Comparison of ENCODE assay signal across 10 cellular contexts in the genomic region with DNA sequence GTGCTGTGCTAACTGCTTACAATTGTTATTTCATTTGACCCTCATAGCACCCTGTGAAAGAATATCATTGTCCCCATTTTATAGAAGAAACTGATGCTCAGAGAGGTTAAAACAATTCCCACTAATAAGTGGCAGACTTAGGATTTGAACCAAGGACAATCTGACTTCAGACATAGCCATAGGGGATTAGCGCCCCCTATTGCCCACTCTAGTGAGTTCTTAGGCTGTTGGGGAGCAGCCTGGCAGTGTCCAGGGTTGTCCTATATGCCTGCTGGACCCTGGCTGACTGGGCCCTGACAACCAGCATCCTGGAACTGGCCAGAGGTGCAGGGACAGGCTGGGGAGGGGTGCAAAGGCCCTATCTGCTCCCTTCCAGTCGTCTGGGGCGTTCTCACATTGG. TPM values are rescaled to one million over a fixed set of nuclear protein-coding genes. Genes with fewer than 3 reads are reported as not detected.
DNase-seq lines count a peak whose midpoint lies in the region; ATAC-seq lines count a peak whose summit lies in the region.
"Had no signal": no experiment of that assay in that cellular context is flagged by ENCODE, and none has a peak within 500 bp of the region (broad histone marks: within the 10 kb centered on the region; RNA-seq: fewer than 3 reads in every experiment).

No MANE protein-coding gene starts in this region.

- DNase-seq in NCI-H2227 (lab: John Stamatoyannopoulos, UW; ENCODE audit: unreplicated experiment) (peak; percentile 3), NCI-H2227 treated with DMSO at 0.1 percent for 48 hours (lab: John Stamatoyannopoulos, UW) (no peak), HuH-7 (ENCODE audit: low spot score) (peak; percentile 49), lung microvascular endothelial cell (ENCODE audit: low read depth in 2 of 2) (peak; percentile 48 to 55), putamen (ENCODE audit: low spot score) (no peak)
- peak; percentile 28 for DNase-seq in activated CD4-positive, alpha-beta memory T cell treated with anti-CD3 and anti-CD28 coated beads, Interleukin-2, amount 10 ng/mL, durations not matched to agents 7 days and 5 days

- H3K4me3 Mint-ChIP-seq in activated CD4-positive, alpha-beta memory T cell treated with anti-CD3 and anti-CD28 coated beads, Interleukin-2, amount 10 ng/mL, durations not matched to agents 7 days and 5 days, result no peak overlapping the region
- H3K4me3 Mint-ChIP-seq: CD4-positive, CD25-positive, alpha-beta regulatory T cell; T-helper 1 cell treated with Interleukin-12 subunit alpha and Interleukin-12 subunit beta and Interleukin-4 antibody, amounts not matched to agents 30 μg/mL and 1 μg/mL, for 36 hours had no signal

- POLR2A ChIA-PET in activated CD4-positive, alpha-beta memory T cell treated with anti-CD3 and anti-CD28 coated beads, Interleukin-2, amount 10 ng/mL, durations not matched to agents 7 days and 5 days (lab: Charles Lee), result no interaction called here

- no peaks in the 10 kb centered on the region for H3K9me3 Mint-ChIP-seq in activated CD4-positive, alpha-beta memory T cell treated with anti-CD3 and anti-CD28 coated beads, Interleukin-2, amount 10 ng/mL, durations not matched to agents 7 days and 5 days
- H3K9me3 Mint-ChIP-seq: CD4-positive, CD25-positive, alpha-beta regulatory T cell; T-helper 1 cell treated with Interleukin-12 subunit alpha and Interleukin-12 subunit beta and Interleukin-4 antibody, amounts not matched to agents 30 μg/mL and 1 μg/mL, for 36 hours had no signal

- no peaks in the 10 kb centered on the region for H3K36me3 Mint-ChIP-seq in activated CD4-positive, alpha-beta memory T cell treated with anti-CD3 and anti-CD28 coated beads, Interleukin-2, amount 10 ng/mL, durations not matched to agents 7 days and 5 days (ENCODE audit: low read depth)
- H3K36me3 Mint-ChIP-seq: CD4-positive, CD25-positive, alpha-beta regulatory T cell had no signal

- H3K27me3 Mint-ChIP-seq in activated CD4-positive, alpha-beta memory T cell treated with anti-CD3 and anti-CD28 coated beads, Interleukin-2, amount 10 ng/mL, durations not matched to agents 7 days and 5 days, result no peaks in the 10 kb centered on the region
- H3K27me3 Mint-ChIP-seq: CD4-positive, CD25-positive, alpha-beta regulatory T cell had no signal

- ATAC-seq in HG03439 (IDR thresholded peaks at IDR 0.05; ENCODE audit: unreplicated experiment) (no peak), HG03521 (IDR thresholded peaks at IDR 0.05; ENCODE audit: unreplicated experiment) (no peak)

- CTCF ChIA-PET in activated CD4-positive, alpha-beta memory T cell treated with anti-CD3 and anti-CD28 coated beads, Interleukin-2, amount 10 ng/mL, durations not matched to agents 7 days and 5 days (lab: Charles Lee), result interaction anchor here (0.9 kb wide), 1 partner anchor 15 kb away, joined by 3 read pairs; no protein-coding TSS in a partner anchor

- H3K4me1 Mint-ChIP-seq in activated CD4-positive, alpha-beta memory T cell treated with anti-CD3 and anti-CD28 coated beads, Interleukin-2, amount 10 ng/mL, durations not matched to agents 7 days and 5 days, result peaks cover 28% of the 10 kb centered on the region

- no peak overlapping the region for H3K27ac Mint-ChIP-seq in activated CD4-positive, alpha-beta memory T cell treated with anti-CD3 and anti-CD28 coated beads, Interleukin-2, amount 10 ng/mL, durations not matched to agents 7 days and 5 days
- H3K27ac Mint-ChIP-seq: CD4-positive, CD25-positive, alpha-beta regulatory T cell; T-helper 1 cell treated with Interleukin-12 subunit alpha and Interleukin-12 subunit beta and Interleukin-4 antibody, amounts not matched to agents 30 μg/mL and 1 μg/mL, for 36 hours had no signal

RNA-seq across cellular contexts. Expression of a gene that starts 15.4 kb away (rescaled TPM):
- 10 to 100 TPM; 16.7 to 19.8 TPM for total RNA-seq in activated CD4-positive, alpha-beta memory T cell treated with anti-CD3 and anti-CD28 coated beads, Interleukin-2, amount 10 ng/mL, durations not matched to agents 7 days and 5 days
- total RNA-seq in lung microvascular endothelial cell, result 17.9 and 29.8 TPM in 2 replicates

RNA-seq across cellular contexts. Expression of a gene that starts 15.7 kb away (rescaled TPM):
- total RNA-seq in activated CD4-positive, alpha-beta memory T cell treated with anti-CD3 and anti-CD28 coated beads, Interleukin-2, amount 10 ng/mL, durations not matched to agents 7 days and 5 days, result 10 to 100 TPM; 26.9 to 27.1 TPM
- 5.9 and 16.3 TPM in 2 replicates for total RNA-seq in lung microvascular endothelial cell

Comparison
In these comparisons a context has a peak if more than half of its experiments do, and no peak if none do; other contexts are left out.
1. DNase-seq: peak in NCI-H2227 (single experiment), HuH-7 (single experiment), activated CD4-positive, alpha-beta memory T cell treated with anti-CD3 and anti-CD28 coated beads, Interleukin-2, amount 10 ng/mL, durations not matched to agents 7 days and 5 days (single experiment) and lung microvascular endothelial cell (2 of 2); none in NCI-H2227 treated with DMSO at 0.1 percent for 48 hours (single experiment) and putamen (single experiment).